Comparison of ENCODE assay signal across 21 cellular contexts in the genomic region with DNA sequence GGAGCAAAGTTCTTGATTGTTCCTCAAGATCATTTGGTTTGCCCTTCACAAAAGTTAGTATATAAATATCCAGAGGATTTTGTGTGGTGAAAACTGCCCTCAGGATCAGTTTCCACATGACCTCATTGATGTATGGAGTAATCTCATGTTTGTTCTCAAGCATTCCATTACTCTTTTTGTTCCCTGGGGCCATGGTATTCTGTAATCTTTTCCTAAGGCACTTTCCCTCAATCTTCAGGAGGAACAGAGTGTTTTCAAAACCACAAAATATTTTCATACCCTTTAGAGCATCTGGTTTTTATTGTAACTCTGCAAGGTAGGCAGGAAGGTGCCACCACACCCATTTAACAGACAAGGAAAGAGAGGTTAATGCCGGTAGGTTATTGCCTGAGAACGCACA.
"Had no signal": no experiment of that assay in that cellular context is flagged by ENCODE, and none has a peak within 500 bp of the region (broad histone marks: within the 10 kb centered on the region; RNA-seq: fewer than 3 reads in every experiment).

No MANE protein-coding gene starts in this region.

- H3K27me3 ChIP-seq: body of pancreas, cardiac muscle cell, MG63 had no signal

- H3K9ac ChIP-seq: SK-N-SH had no signal

- H3K27ac ChIP-seq: adrenal gland, body of pancreas, cardiac muscle cell had no signal

- DNase-seq: activated CD4-positive, alpha-beta T cell treated with anti-CD3 and anti-CD28 coated beads for 4 hours; activated CD8-positive, alpha-beta memory T cell treated with anti-CD3 and anti-CD28 coated beads, Interleukin-2, amount 50 U/mL, for 4 hours; activated CD8-positive, alpha-beta T cell treated with anti-CD3 and anti-CD28 coated beads for 36 hours; activated gamma-delta T cell treated with Interleukin-2 at 50 U/mL for 16 hours; activated naive CD4-positive, alpha-beta T cell treated with anti-CD3 and anti-CD28 coated beads, Interleukin-2, amount 10 ng/mL, durations not matched to agents 7 days and 5 days; activated naive CD8-positive, alpha-beta T cell treated with anti-CD3 and anti-CD28 coated beads for 36 hours; activated T-cell treated with anti-CD3 and anti-CD28 coated beads, Interleukin-2, amount 50 U/mL, for 72 hours; adrenal gland; aorta; body of pancreas; KG1; MG63; NCI-H1105 treated with DMSO at 0.1 percent for 48 hours; NCI-H1436 treated with DMSO at 0.1 percent for 48 hours; NCI-H187; NCI-H2081; NCI-H446; NCI-H524; SK-N-SH had no signal

- H3K36me3 ChIP-seq: adrenal gland, cardiac muscle cell, MG63 had no signal

- ATAC-seq: activated CD4-positive, CD25-positive, alpha-beta regulatory T cell treated with anti-CD3 and anti-CD28 coated beads, Interleukin-2, amount 50 U/mL, for 24 hours; activated CD8-positive, alpha-beta T cell treated with anti-CD3 and anti-CD28 coated beads for 36 hours; activated T-cell treated with anti-CD3 and anti-CD28 coated beads, Interleukin-2, amount 50 U/mL, for 72 hours; body of pancreas had no signal

- H3K4me2 ChIP-seq: SK-N-SH had no signal

- H3K4me1 ChIP-seq: adrenal gland, body of pancreas had no signal

- H3K9me3 ChIP-seq: adrenal gland, body of pancreas, SK-N-SH had no signal

- H3K4me3 ChIP-seq: adrenal gland, body of pancreas, cardiac muscle cell, MG63 had no signal
